ENCODE assay signal across 11 cellular contexts in the genomic region with DNA sequence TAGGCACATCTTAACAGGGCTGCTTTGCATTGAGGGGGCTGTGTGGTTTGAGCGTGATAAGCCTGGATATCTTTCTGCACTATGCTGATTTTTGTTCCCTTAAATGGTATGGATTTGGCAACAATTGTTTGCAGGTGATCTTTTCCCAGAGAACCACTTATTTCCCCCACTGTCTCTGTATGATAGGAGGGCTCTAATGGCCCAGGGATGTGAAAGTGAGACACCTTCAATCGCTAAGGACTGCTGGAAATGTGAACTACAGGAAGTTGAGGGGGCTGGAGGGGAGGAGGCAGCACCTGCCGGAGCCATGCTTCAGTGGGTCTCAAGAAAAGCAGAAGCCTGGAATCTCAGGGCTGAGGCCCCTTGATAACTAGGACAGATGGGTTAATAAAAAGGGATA. TPM values are rescaled to one million over a fixed set of nuclear protein-coding genes. Genes with fewer than 3 reads are reported as not detected.
DNase-seq lines count a peak whose midpoint lies in the region; ATAC-seq, FAIRE-seq and TF ChIP-seq lines count a peak whose summit lies in the region.
"Had no signal": no experiment of that assay in that cellular context is flagged by ENCODE, and none has a peak within 500 bp of the region (broad histone marks: within the 10 kb centered on the region; RNA-seq: fewer than 3 reads in every experiment).

No MANE protein-coding gene starts in this region.

- peak; percentile 59 for FAIRE-seq in GM12878 (lab: Jason Lieb, UNC)

- H3K4me1 ChIP-seq in GM12878 (ENCODE audit: control insufficient read depth, insufficient read depth, low read length), result peaks cover 35% of the 10 kb centered on the region

- peak overlapping the region; percentile 56; the same call in 1 of the 2 replicates for H3K4me2 ChIP-seq in GM12878 (ENCODE audit: control insufficient read depth, insufficient read depth)

- no peak for TF ChIP-seq CTCF in GM12878 (IDR thresholded peaks at IDR 0.05 in 2 of 3, conservative IDR thresholded peaks at IDR 0.05 in 1 of 3; ENCODE audit: control insufficient read depth in 2 of 3, extremely low read depth in 1 of 3, insufficient read depth in 1 of 3, low read depth in 3 of 3, low read length in 3 of 3)

- H3K4me3 ChIP-seq in GM12878, result peak overlapping the region; percentile 51; the same call in 1 of the 2 replicates

- SMC1A ChIA-PET in GM12878 (lab: Charles Lee; ENCODE audit: uncharacterized antibody, unreplicated experiment), result interaction anchor here (0.6 to 1.1 kb wide), 3 partner anchors 8 to 499 kb away, joined by 3 to 4 read pairs (median 3); no protein-coding TSS in a partner anchor

- no peak overlapping the region for H2AFZ ChIP-seq in GM12878 (ENCODE audit: control insufficient read depth, low read depth, low read length)

- H3K36me3 ChIP-seq in GM12878 (ENCODE audit: control insufficient read depth in 2 of 2, insufficient read depth in 2 of 2, low read length in 1 of 2), result no peaks in the 10 kb centered on the region; a peak in 1 of 4 replicates

- no peaks in the 10 kb centered on the region for H4K20me1 ChIP-seq in GM12878 (ENCODE audit: control insufficient read depth, insufficient read depth)

- RAD21 ChIA-PET in GM12878 (lab: Charles Lee; ENCODE audit: unreplicated experiment), result no interaction called here

- intact Hi-C loops in GM12878 (cut with micrococcal nuclease; ENCODE audit: unreplicated experiment), result no loop called here

- peaks cover 5% of the 10 kb centered on the region; the same call in 2 of the 3 replicates for H3K9me3 ChIP-seq in GM12878 (replicated peaks; ENCODE audit: control insufficient read depth, insufficient read depth, low read length)

- TF ChIP-seq RAD21 in GM12878 (IDR thresholded peaks at IDR 0.05; ENCODE audit: insufficient read depth, low read depth, low read length), result no peak

- H3K27me3 ChIP-seq in GM12878 (replicated peaks in 1 of 2; ENCODE audit: control insufficient read depth in 2 of 2, insufficient read depth in 2 of 2, low read length in 1 of 2), result no peaks in the 10 kb centered on the region

- peak; percentile 68 for ATAC-seq in GM18868 (IDR thresholded peaks at IDR 0.05; ENCODE audit: unreplicated experiment)
- peak; percentile 50 for ATAC-seq in GM21723 (IDR thresholded peaks at IDR 0.05; ENCODE audit: unreplicated experiment)
- ATAC-seq in GM12878, result peak; percentile 62
- ATAC-seq in HG02571 (IDR thresholded peaks at IDR 0.05; ENCODE audit: unreplicated experiment), result no peak

- peaks cover 50% of the 10 kb centered on the region for H3K79me2 ChIP-seq in GM12878 (ENCODE audit: control insufficient read depth, insufficient read depth, low read length)

- H3K27ac ChIP-seq in GM12878 (ENCODE audit: control insufficient read depth, insufficient read depth), result peak overlapping the region; percentile 76

- no TSS peak for BruUV-seq in GM12878 (replicated peaks; lab: Mats Ljungman, UMichigan)

- POLR2A ChIA-PET in GM12878 (lab: Charles Lee), result no interaction called here

- peak; percentile 83 for DNase-seq in KBM-7
- peak; percentile 64 for DNase-seq in GM12878 (ENCODE audit: low read depth, low spot score)
- DNase-seq in NK-92 (lab: John Stamatoyannopoulos, UW; ENCODE audit: unreplicated experiment), result no peak
- DNase-seq in amygdala (lab: John Stamatoyannopoulos, UW), result no peak
- DNase-seq in HPDE6-E6E7 (ENCODE audit: extremely low spot score), result no peak
- DNase-seq: DMS 273 treated with DMSO at 0.1 percent for 48 hours, GOT3, KG1 had no signal

- TF ChIP-seq POLR2A in GM12878 (IDR thresholded peaks at IDR 0.05; ENCODE audit: low read depth, low read length), result no peak

- whole genome bisulfite sequencing in GM12878 (ENCODE audit: insufficient coverage, insufficient replicate concordance, low lambda C conversion rate, missing lambda C conversion rate), result 5% methylated on average over 3 of the region's 3 CpGs

- TF ChIP-seq EP300 in GM12878 (IDR thresholded peaks at IDR 0.05; ENCODE audit: borderline replicate concordance in 1 of 2, control insufficient read depth in 1 of 2, low read depth in 2 of 2, low read length in 2 of 2), result no peak

- in situ Hi-C loops in KBM-7 (cut with MboI; ENCODE audit: low pct_unique_long_range_greater_than_20kb, low sequenced_read_pairs), result no loop called here
- in situ Hi-C loops in GM12878 (cut with MboI), result no loop called here

- 0 out of 2 replicates have a peak overlapping the region, but pooled peaks have one; percentile 20 for H3K9ac ChIP-seq in GM12878 (ENCODE audit: control insufficient read depth, insufficient read depth, low read length)

- CTCF ChIA-PET in GM12878 (lab: Yijun Ruan, JAX), result interaction anchor here (0.9 kb wide), 1 partner anchor 38 kb away, joined by 3 read pairs; no protein-coding TSS in a partner anchor

TF ChIP-seq in GM12878, 131 proteins besides CTCF, POLR2A, EP300 and RAD21 (continues in another document):
- TF ChIP-seq EED (IDR thresholded peaks at IDR 0.05; ENCODE audit: low read depth) (peak; percentile 96), ZNF24 (IDR thresholded peaks at IDR 0.05) (no peak), MXI1 (IDR thresholded peaks at IDR 0.05; ENCODE audit: low read depth, low read length) (no peak), POU2F2 (IDR thresholded peaks at IDR 0.05; ENCODE audit: borderline replicate concordance, low read depth, low read length) (0 out of 3 replicates have a peak, but pooled peaks have one; percentile 38), JUND (IDR thresholded peaks at IDR 0.05; ENCODE audit: low read depth, low read length) (no peak), ZNF217 (IDR thresholded peaks at IDR 0.05) (0 out of 2 replicates have a peak, but pooled peaks have one; percentile 20), HDAC6 (IDR thresholded peaks at IDR 0.05; ENCODE audit: unreplicated experiment) (no peak), SRF (IDR thresholded peaks at IDR 0.05; ENCODE audit: low read depth in 2 of 2, low read length in 2 of 2) (peak in 1 of 2 experiments; percentile 69; a peak in 2 of 4 replicates), ETV6 (conservative IDR thresholded peaks at IDR 0.05 in 1 of 2, IDR thresholded peaks at IDR 0.05 in 1 of 2; ENCODE audit: borderline replicate concordance in 1 of 2, low read depth in 1 of 2) (peak in 1 of 2 experiments; percentile 66; a peak in 1 of 4 replicates), NRF1 (conservative IDR thresholded peaks at IDR 0.05; ENCODE audit: low read depth, low read length) (no peak), PML (IDR thresholded peaks at IDR 0.05; ENCODE audit: low read length) (no peak), RBBP5 (conservative IDR thresholded peaks at IDR 0.05) (no peak), RELA (IDR thresholded peaks at IDR 0.05; ENCODE audit: borderline replicate concordance, partially characterized antibody) (no peak), MTA2 (IDR thresholded peaks at IDR 0.05; ENCODE audit: low read depth) (peak; percentile 52), MYC (IDR thresholded peaks at IDR 0.05; ENCODE audit: insufficient read depth, insufficient read length, insufficient replicate concordance, low read length, severe bottlenecking) (no peak), CREB1 (IDR thresholded peaks at IDR 0.05; ENCODE audit: low read depth) (peak; percentile 14; the same call in 1 of the 2 replicates), CBX5 (IDR thresholded peaks at IDR 0.05; ENCODE audit: low read depth) (no peak), PAX8 (IDR thresholded peaks at IDR 0.05) (no peak), ZNF622 (IDR thresholded peaks at IDR 0.05) (no peak), BRCA1 (IDR thresholded peaks at IDR 0.05; ENCODE audit: low read depth, low read length) (no peak)
- TF ChIP-seq, protein P1, sequence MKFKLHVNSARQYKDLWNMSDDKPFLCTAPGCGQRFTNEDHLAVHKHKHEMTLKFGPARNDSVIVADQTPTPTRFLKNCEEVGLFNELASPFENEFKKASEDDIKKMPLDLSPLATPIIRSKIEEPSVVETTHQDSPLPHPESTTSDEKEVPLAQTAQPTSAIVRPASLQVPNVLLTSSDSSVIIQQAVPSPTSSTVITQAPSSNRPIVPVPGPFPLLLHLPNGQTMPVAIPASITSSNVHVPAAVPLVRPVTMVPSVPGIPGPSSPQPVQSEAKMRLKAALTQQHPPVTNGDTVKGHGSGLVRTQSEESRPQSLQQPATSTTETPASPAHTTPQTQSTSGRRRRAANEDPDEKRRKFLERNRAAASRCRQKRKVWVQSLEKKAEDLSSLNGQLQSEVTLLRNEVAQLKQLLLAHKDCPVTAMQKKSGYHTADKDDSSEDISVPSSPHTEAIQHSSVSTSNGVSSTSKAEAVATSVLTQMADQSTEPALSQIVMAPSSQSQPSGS (IDR thresholded peaks at IDR 0.05; ENCODE audit: low read length), result peak; percentile 29; the same call in 1 of the 2 replicates
- TF ChIP-seq, protein P2, sequence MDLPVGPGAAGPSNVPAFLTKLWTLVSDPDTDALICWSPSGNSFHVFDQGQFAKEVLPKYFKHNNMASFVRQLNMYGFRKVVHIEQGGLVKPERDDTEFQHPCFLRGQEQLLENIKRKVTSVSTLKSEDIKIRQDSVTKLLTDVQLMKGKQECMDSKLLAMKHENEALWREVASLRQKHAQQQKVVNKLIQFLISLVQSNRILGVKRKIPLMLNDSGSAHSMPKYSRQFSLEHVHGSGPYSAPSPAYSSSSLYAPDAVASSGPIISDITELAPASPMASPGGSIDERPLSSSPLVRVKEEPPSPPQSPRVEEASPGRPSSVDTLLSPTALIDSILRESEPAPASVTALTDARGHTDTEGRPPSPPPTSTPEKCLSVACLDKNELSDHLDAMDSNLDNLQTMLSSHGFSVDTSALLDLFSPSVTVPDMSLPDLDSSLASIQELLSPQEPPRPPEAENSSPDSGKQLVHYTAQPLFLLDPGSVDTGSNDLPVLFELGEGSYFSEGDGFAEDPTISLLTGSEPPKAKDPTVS (IDR thresholded peaks at IDR 0.05; ENCODE audit: low read depth, low read length), result no peak

RNA-seq across cellular contexts. Expression of a gene that starts 29.4 kb away (rescaled TPM):
- 29.6 and 41.5 TPM in 2 replicates for total RNA-seq in GM12878 (2013; cell fraction: nucleolus; rRNA removed)
- total RNA-seq in GM12878 (2014; rRNA removed) (80.7 and 88.4 TPM in 2 replicates), GM12878 (2014; rRNA removed; fragmentation: Illumina TruSeq; extraction: Trizol) (70.2 and 75.8 TPM in 2 replicates), GM12878 (2021) (128 and 135 TPM in 2 replicates)
- polyA plus RNA-seq in GM12878 (2011; ENCODE audit: low read depth), result 17.5 TPM
- polyA plus RNA-seq in GM12878 (2011; rRNA removed) (5.7 and 6.5 TPM in 2 replicates), GM12878 (2014; fragmentation: Illumina TruSeq; extraction: Trizol) (77.5 and 82.5 TPM in 2 replicates), GM12878 (2014; fragmentation: Nextera tagmentation; extraction: Ambion mirVana) (10 to 100 TPM; 23.1 to 24.8 TPM), GM12878 (2014; rRNA removed) (58.1 and 58.2 TPM in 2 replicates), GM12878 (2016; fragmentation: Nextera tagmentation; extraction: Ambion mirVana) (10 to 100 TPM; 68.0 to 69.5 TPM)
- 7.5 and 7.6 TPM in 2 replicates for polyA plus RNA-seq in GM12878 (2011; cell fraction: cytosol; rRNA removed)
- 7.6 and 13.2 TPM in 2 replicates for polyA plus RNA-seq in GM12878 (2011; cell fraction: nucleus; rRNA removed)
- polyA plus RNA-seq in GM12878 (2012), result 26.6 and 29.5 TPM in 2 replicates
- polyA minus RNA-seq in GM12878 (2011; rRNA and poly(A)+ RNA removed), result 7.0 and 8.3 TPM in 2 replicates
- polyA minus RNA-seq in GM12878 (2011; cell fraction: cytosol; rRNA and poly(A)+ RNA removed), result 5.8 and 11.6 TPM in 2 replicates
- 6.8 and 8.5 TPM in 2 replicates for polyA minus RNA-seq in GM12878 (2011; cell fraction: nucleus; rRNA and poly(A)+ RNA removed)

Comparison
In these comparisons a context has a peak if more than half of its experiments do, and no peak if none do; other contexts are left out.
1. DNase-seq: peak in KBM-7 (single experiment) and GM12878 (single experiment); none in NK-92 (single experiment), amygdala (0 of 56) and HPDE6-E6E7 (single experiment).